ENCODE assay signal across 11 cellular contexts in the genomic region with DNA sequence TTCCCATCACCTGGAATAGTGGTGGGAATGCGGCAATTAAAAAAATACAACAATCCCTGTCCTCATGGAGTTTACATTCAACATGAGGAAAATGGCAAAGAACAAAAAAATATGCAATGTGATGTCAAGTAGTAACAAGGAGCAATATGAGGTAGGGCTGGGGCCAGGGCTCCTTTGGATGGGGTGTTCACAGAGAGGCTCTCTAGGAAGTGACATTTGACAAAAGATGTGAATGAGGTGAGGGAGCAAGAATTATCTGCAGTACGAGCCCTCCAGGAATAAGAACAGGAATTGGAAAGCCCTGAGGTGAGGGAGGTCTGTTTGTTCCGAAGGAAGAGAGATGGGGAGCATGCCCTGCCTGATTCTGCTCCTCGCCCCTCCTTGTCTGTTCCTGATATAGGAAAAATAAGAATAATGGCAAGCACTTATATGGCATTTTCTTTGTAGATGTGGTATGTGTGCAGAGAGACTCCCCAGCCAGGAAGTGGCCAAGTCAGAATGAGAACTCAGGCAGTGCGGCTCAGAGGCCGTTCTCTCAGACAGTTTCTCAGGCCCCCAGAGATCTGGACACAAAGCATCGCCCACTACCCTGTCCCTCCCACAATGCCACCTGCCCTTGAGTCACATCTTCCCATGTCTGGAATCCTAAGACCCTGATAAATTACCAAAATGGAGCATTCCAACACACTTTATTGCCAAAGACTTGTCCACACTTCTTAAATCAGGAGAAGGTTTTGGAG.
DNase-seq lines count a peak whose midpoint lies in the region; ATAC-seq lines count a peak whose summit lies in the region.
"Had no signal": no experiment of that assay in that cellular context is flagged by ENCODE, and none has a peak within 500 bp of the region (broad histone marks: within the 10 kb centered on the region; RNA-seq: fewer than 3 reads in every experiment).

No MANE protein-coding gene starts in this region.

- H3K4me1 ChIP-seq in CD4-positive, alpha-beta memory T cell (ENCODE audit: insufficient read depth, low read length): peaks cover 5% of the 10 kb centered on the region
- H3K4me1 ChIP-seq: BE2C had no signal

- peaks cover 0 to 9% (median 4%) of the 10 kb centered on the region in 8 donors for H3K9me3 Mint-ChIP-seq in CD4-positive, alpha-beta memory T cell
- peaks cover 4% of the 10 kb centered on the region for H3K9me3 Mint-ChIP-seq in activated T-helper 1 cell treated with anti-CD3 and anti-CD28 coated beads, Interleukin-12 subunit alpha, Interleukin-12 subunit beta, Interleukin-2, Interleukin-4 antibody, amounts not matched to agents 30 ng/mL and 10 ng/mL and 1 ng/mL, durations not matched to agents 14 hours and 24 hours and 36 hours

- intact Hi-C loops in CD4-positive, alpha-beta memory T cell (cut with micrococcal nuclease): no loop called here
- intact Hi-C loops in activated T-helper 1 cell treated with anti-CD3 and anti-CD28 coated beads, Interleukin-12 subunit alpha, Interleukin-12 subunit beta, Interleukin-2, Interleukin-4 antibody, amounts not matched to agents 30 ng/mL and 10 ng/mL and 1 ng/mL, durations not matched to agents 14 hours and 24 hours and 36 hours (cut with micrococcal nuclease): loop anchor here (5.0 kb wide), 1 partner anchor 111 kb away; no protein-coding TSS in a partner anchor
- intact Hi-C loops in cardiac septum (cut with DNase I): no loop called here

- H3K27ac ChIP-seq in CD4-positive, alpha-beta memory T cell (ENCODE audit: low read depth, low read length): no peak overlapping the region

- H3K4me3 Mint-ChIP-seq in CD4-positive, alpha-beta memory T cell: no peak overlapping the region
- no peak overlapping the region for H3K4me3 Mint-ChIP-seq in activated T-helper 1 cell treated with anti-CD3 and anti-CD28 coated beads, Interleukin-12 subunit alpha, Interleukin-12 subunit beta, Interleukin-2, Interleukin-4 antibody, amounts not matched to agents 30 ng/mL and 10 ng/mL and 1 ng/mL, durations not matched to agents 14 hours and 24 hours and 36 hours

- H3K27me3 ChIP-seq in CD4-positive, alpha-beta memory T cell (ENCODE audit: insufficient read depth, low read length): no peaks in the 10 kb centered on the region
- H3K27me3 ChIP-seq: BE2C had no signal

- POLR2A ChIA-PET in CD4-positive, alpha-beta memory T cell (lab: Charles Lee; ENCODE audit: partially characterized antibody): no interaction called here

- CTCF ChIA-PET in CD4-positive, alpha-beta memory T cell (lab: Charles Lee; ENCODE audit: partially characterized antibody): no interaction called here

- H3K4me3 ChIP-seq in CD4-positive, alpha-beta memory T cell (ENCODE audit: low read length in 2 of 2): no peak overlapping the region

- H3K27me3 Mint-ChIP-seq in CD4-positive, alpha-beta memory T cell: no peaks in the 10 kb centered on the region
- H3K27me3 Mint-ChIP-seq in activated T-helper 1 cell treated with anti-CD3 and anti-CD28 coated beads, Interleukin-12 subunit alpha, Interleukin-12 subunit beta, Interleukin-2, Interleukin-4 antibody, amounts not matched to agents 30 ng/mL and 10 ng/mL and 1 ng/mL, durations not matched to agents 14 hours and 24 hours and 36 hours (ENCODE audit: insufficient read depth): no peaks in the 10 kb centered on the region

- peak overlapping the region; percentile 79 to 94 (median 90) for H3K27ac Mint-ChIP-seq in CD4-positive, alpha-beta memory T cell
- peak overlapping the region; percentile 31 for H3K27ac Mint-ChIP-seq in activated T-helper 1 cell treated with anti-CD3 and anti-CD28 coated beads, Interleukin-12 subunit alpha, Interleukin-12 subunit beta, Interleukin-2, Interleukin-4 antibody, amounts not matched to agents 30 ng/mL and 10 ng/mL and 1 ng/mL, durations not matched to agents 14 hours and 24 hours and 36 hours

- no peaks in the 10 kb centered on the region for H3K9me3 ChIP-seq in CD4-positive, alpha-beta memory T cell (ENCODE audit: control insufficient read depth in 1 of 2, low read length in 2 of 2)
- H3K9me3 ChIP-seq: BE2C had no signal

- H3K36me3 ChIP-seq in CD4-positive, alpha-beta memory T cell (ENCODE audit: insufficient read depth, low read length): peaks cover 53% of the 10 kb centered on the region
- H3K36me3 ChIP-seq: BE2C had no signal

- peak; percentile 68 for ATAC-seq in GM19328 (IDR thresholded peaks at IDR 0.05; ENCODE audit: unreplicated experiment)
- ATAC-seq in HG02943 (IDR thresholded peaks at IDR 0.05; ENCODE audit: low read depth, unreplicated experiment): peak; percentile 68
- ATAC-seq in HG03280 (IDR thresholded peaks at IDR 0.05; ENCODE audit: unreplicated experiment): no peak
- ATAC-seq: HepG2 had no signal

- peaks cover 8 to 19% (median 14%) of the 10 kb centered on the region in 4 donors for H3K4me1 Mint-ChIP-seq in CD4-positive, alpha-beta memory T cell
- H3K4me1 Mint-ChIP-seq in activated T-helper 1 cell treated with anti-CD3 and anti-CD28 coated beads, Interleukin-12 subunit alpha, Interleukin-12 subunit beta, Interleukin-2, Interleukin-4 antibody, amounts not matched to agents 30 ng/mL and 10 ng/mL and 1 ng/mL, durations not matched to agents 14 hours and 24 hours and 36 hours (ENCODE audit: low read depth): peaks cover 23% of the 10 kb centered on the region

- H3K36me3 Mint-ChIP-seq in CD4-positive, alpha-beta memory T cell: peaks cover 73 to 84% of the 10 kb centered on the region in 2 donors
- H3K36me3 Mint-ChIP-seq in activated T-helper 1 cell treated with anti-CD3 and anti-CD28 coated beads, Interleukin-12 subunit alpha, Interleukin-12 subunit beta, Interleukin-2, Interleukin-4 antibody, amounts not matched to agents 30 ng/mL and 10 ng/mL and 1 ng/mL, durations not matched to agents 14 hours and 24 hours and 36 hours (ENCODE audit: low read depth): peaks cover 35% of the 10 kb centered on the region

- no peak for DNase-seq in CD4-positive, alpha-beta memory T cell
- DNase-seq in activated T-helper 1 cell treated with anti-CD3 and anti-CD28 coated beads, Interleukin-12 subunit alpha, Interleukin-12 subunit beta, Interleukin-2, Interleukin-4 antibody, amounts not matched to agents 30 ng/mL and 10 ng/mL and 1 ng/mL, durations not matched to agents 14 hours and 24 hours and 36 hours (ENCODE audit: low spot score): no peak
- DNase-seq in cardiac septum (ENCODE audit: low spot score) (no peak), amygdala (lab: John Stamatoyannopoulos, UW) (no peak), Ammon's horn (ENCODE audit: low spot score) (no peak)
- DNase-seq: BE2C, NCI-H774 had no signal
